ENCODE assay signal across 9 cellular contexts in the genomic region with DNA sequence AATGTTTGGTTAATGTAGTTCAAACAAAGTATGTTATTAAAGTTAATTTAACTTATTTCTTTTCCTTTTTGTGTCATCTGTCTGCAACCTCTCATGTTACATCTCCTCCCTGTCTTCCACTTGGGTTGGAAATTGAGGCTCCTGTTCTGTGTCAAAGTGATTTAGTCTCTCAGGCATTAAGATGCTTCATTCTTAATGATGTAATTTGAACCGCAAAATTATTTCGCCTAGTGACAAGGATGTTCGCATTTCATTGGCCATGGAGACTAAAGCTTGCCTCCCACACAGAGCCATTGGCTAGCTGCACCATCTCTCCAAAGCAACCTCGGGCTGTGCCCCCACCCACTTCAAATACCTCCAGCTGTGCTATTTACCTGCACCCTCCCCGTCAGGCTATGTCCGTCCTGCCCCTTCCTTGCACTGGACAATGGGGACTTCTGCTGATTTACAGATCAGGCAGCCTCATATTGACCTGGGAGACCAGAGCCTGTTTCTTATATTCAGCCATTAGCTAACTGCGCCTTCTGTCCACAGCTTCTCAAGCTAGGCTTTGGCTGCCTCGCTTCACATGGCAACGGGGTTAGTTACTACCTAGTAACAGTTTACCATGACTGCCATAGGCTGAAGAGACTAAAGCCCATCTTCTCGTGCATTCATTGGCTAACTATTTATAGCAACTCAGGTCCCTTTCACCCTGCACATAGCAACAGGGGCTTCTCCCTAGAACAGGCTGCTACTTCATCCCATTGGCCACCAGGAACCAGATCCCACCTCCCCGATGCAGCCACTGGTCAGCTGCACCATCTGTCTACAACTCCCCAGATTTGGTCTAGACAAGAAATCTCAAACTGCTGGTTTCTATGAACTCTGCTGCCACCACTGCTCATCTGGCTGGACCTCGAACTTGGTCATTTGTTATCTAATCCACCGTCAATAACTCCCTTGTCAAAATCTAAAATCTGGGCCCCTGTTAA. TPM values are rescaled to one million over a fixed set of nuclear protein-coding genes. Genes with fewer than 3 reads are reported as not detected.
DNase-seq lines count a peak whose midpoint lies in the region; ATAC-seq and TF ChIP-seq lines count a peak whose summit lies in the region.
"Had no signal": no experiment of that assay in that cellular context is flagged by ENCODE, and none has a peak within 500 bp of the region (broad histone marks: within the 10 kb centered on the region; RNA-seq: fewer than 3 reads in every experiment).

No MANE protein-coding gene starts in this region.

- peak overlapping the region; percentile 36 for H3K4me3 ChIP-seq in HEK293 (ENCODE audit: low read depth, low read length)

- H3K4me1 ChIP-seq in HEK293 (ENCODE audit: control insufficient read depth, insufficient read depth, low read length), result peaks cover 2% of the 10 kb centered on the region; the same call in 1 of the 2 replicates

- peak overlapping the region; percentile 91 for H3K4me3 Mint-ChIP-seq in stimulated activated memory B cell treated with anti-CD40 and anti-IgM and Interleukin-4, amounts not matched to agents 10 μg/mL and 1 μg/mL and 100 μg/mL, for 72 hours

- no peaks in the 10 kb centered on the region for H3K27me3 Mint-ChIP-seq in stimulated activated memory B cell treated with anti-CD40 and anti-IgM and Interleukin-4, amounts not matched to agents 10 μg/mL and 1 μg/mL and 100 μg/mL, for 72 hours

- no peaks in the 10 kb centered on the region for H3K9me3 ChIP-seq in HEK293 (ENCODE audit: control insufficient read depth, insufficient read depth, low read depth, low read length)

- no peaks in the 10 kb centered on the region for H3K36me3 ChIP-seq in HEK293 (ENCODE audit: control insufficient read depth in 2 of 2, insufficient read depth in 1 of 2, low read length in 2 of 2)

- H3K27ac Mint-ChIP-seq in stimulated activated memory B cell treated with anti-CD40 and anti-IgM and Interleukin-4, amounts not matched to agents 10 μg/mL and 1 μg/mL and 100 μg/mL, for 72 hours, result peak overlapping the region; percentile 89

- TF ChIP-seq CTCF in HEK293 (tag by site-specific recombination; IDR thresholded peaks at IDR 0.05), result no peak

- POLR2A ChIA-PET in HEK293 (lab: Yijun Ruan, JAX), result interaction anchor here (1.0 to 1.6 kb wide), 4 partner anchors 129 to 232 kb away, joined by 3 to 12 read pairs (median 6); partner anchors contain the start of gene USP11

- H3K4me1 Mint-ChIP-seq in stimulated activated memory B cell treated with anti-CD40 and anti-IgM and Interleukin-4, amounts not matched to agents 10 μg/mL and 1 μg/mL and 100 μg/mL, for 72 hours, result peaks cover 35% of the 10 kb centered on the region

- peak; percentile 13 for DNase-seq in stimulated activated CD4-positive, alpha-beta T cell treated with anti-CD3 and anti-CD28 coated beads, Interleukin-1b, Interleukin-23, amount 100 ng/mL, for 48 hours
- no peak for DNase-seq in stimulated activated CD4-positive, alpha-beta T cell treated with anti-CD3 and anti-CD28 coated beads, Interleukin-12 subunit alpha, Interleukin-12 subunit beta, amount 100 ng/mL, for 4 hours
- DNase-seq in NCI-H1048 (lab: John Stamatoyannopoulos, UW) (peak; percentile 30), SKM-1 treated with dmso at 0.1 percent for 144 hours (lab: John Stamatoyannopoulos, UW; ENCODE audit: unreplicated experiment) (peak; percentile 91), ecto neural progenitor cell (ENCODE audit: low spot score) (peak; percentile 84), left lobe of liver (ENCODE audit: low spot score) (peak; percentile 53)

- peak; percentile 80 for ATAC-seq in left lobe of liver
- peak; percentile 95 for ATAC-seq in stimulated activated memory B cell treated with anti-CD40 and anti-IgM and Interleukin-4, amounts not matched to agents 10 μg/mL and 1 μg/mL and 100 μg/mL, for 72 hours

- H3K36me3 Mint-ChIP-seq in stimulated activated memory B cell treated with anti-CD40 and anti-IgM and Interleukin-4, amounts not matched to agents 10 μg/mL and 1 μg/mL and 100 μg/mL, for 72 hours, result no peaks in the 10 kb centered on the region

- peak overlapping the region; percentile 81 for H3K27ac ChIP-seq in HEK293 (ENCODE audit: extremely low read depth, low read depth, low read length)

- H3K9me3 Mint-ChIP-seq in stimulated activated memory B cell treated with anti-CD40 and anti-IgM and Interleukin-4, amounts not matched to agents 10 μg/mL and 1 μg/mL and 100 μg/mL, for 72 hours, result no peaks in the 10 kb centered on the region

- CTCF ChIA-PET in HEK293 (lab: Yijun Ruan, JAX), result interaction anchor here (0.5 to 3.4 kb wide), 5 partner anchors 8 to 1213 kb away, joined by 3 to 11 read pairs (median 6); partner anchors contain the start of gene ZNF157

TF ChIP-seq in HEK293, 187 proteins besides CTCF, POLR2A, EP300 and RAD21 (continues in another document):
- TF ChIP-seq ZNF423 (tag by site-specific recombination; IDR thresholded peaks at IDR 0.05) (no peak), ZNF747 (tag by site-specific recombination; IDR thresholded peaks at IDR 0.05) (no peak), TRIM28 (IDR thresholded peaks at IDR 0.05; ENCODE audit: borderline replicate concordance, low read length) (no peak), SP2 (tag by site-specific recombination; IDR thresholded peaks at IDR 0.05) (peak; percentile 75), ZNF785 (tag by site-specific recombination; IDR thresholded peaks at IDR 0.05) (no peak), EGR2 (tag by site-specific recombination; IDR thresholded peaks at IDR 0.05; ENCODE audit: low read depth) (peak; percentile 18; the same call in 1 of the 2 replicates), ZNF510 (tag by site-specific recombination; IDR thresholded peaks at IDR 0.05; ENCODE audit: insufficient replicate concordance) (no peak), ZSCAN5A (tag by site-specific recombination; IDR thresholded peaks at IDR 0.05) (no peak), ZFP37 (tag by site-specific recombination; IDR thresholded peaks at IDR 0.05) (no peak), ZNF169 (tag by site-specific recombination; IDR thresholded peaks at IDR 0.05) (no peak), SCRT1 (tag by site-specific recombination; IDR thresholded peaks at IDR 0.05; ENCODE audit: borderline replicate concordance) (0 out of 2 replicates have a peak, but pooled peaks have one; percentile 15), GLIS1 (tag by site-specific recombination; IDR thresholded peaks at IDR 0.05) (peak; percentile 91), ZNF37A (tag by site-specific recombination; IDR thresholded peaks at IDR 0.05) (no peak), ZNF571 (tag by site-specific recombination; IDR thresholded peaks at IDR 0.05) (no peak), ZNF518A (tag by site-specific recombination; conservative IDR thresholded peaks at IDR 0.05; ENCODE audit: low read depth) (no peak), SP3 (tag by site-specific recombination; IDR thresholded peaks at IDR 0.05) (peak; percentile 48), ZFP69B (tag by site-specific recombination; IDR thresholded peaks at IDR 0.05) (no peak)
- TF ChIP-seq, protein P1, sequence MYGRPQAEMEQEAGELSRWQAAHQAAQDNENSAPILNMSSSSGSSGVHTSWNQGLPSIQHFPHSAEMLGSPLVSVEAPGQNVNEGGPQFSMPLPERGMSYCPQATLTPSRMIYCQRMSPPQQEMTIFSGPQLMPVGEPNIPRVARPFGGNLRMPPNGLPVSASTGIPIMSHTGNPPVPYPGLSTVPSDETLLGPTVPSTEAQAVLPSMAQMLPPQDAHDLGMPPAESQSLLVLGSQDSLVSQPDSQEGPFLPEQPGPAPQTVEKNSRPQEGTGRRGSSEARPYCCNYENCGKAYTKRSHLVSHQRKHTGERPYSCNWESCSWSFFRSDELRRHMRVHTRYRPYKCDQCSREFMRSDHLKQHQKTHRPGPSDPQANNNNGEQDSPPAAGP (tag by site-specific recombination; IDR thresholded peaks at IDR 0.05), result no peak

RNA-seq across cellular contexts. Expression of gene ZNF157, which starts 8.6 kb away (rescaled TPM):
- not detected for total RNA-seq in left lobe of liver
- total RNA-seq: subcutaneous adipose tissue had no signal
